ENCODE assay signal across 19 cellular contexts in genomic region chr14:59283380-59283779, GRCh38.
DNase-seq lines count a peak whose midpoint lies in the region; ATAC-seq and TF ChIP-seq lines count a peak whose summit lies in the region.
"Had no signal": no experiment of that assay in that cellular context is flagged by ENCODE, and none has a peak within 500 bp of the region (broad histone marks: within the 10 kb centered on the region; RNA-seq: fewer than 3 reads in every experiment).

No MANE protein-coding gene starts in this region.

- H3K4me1 ChIP-seq in lower lobe of right lung (peaks cover 27% of the 10 kb centered on the region), spleen (no peaks in the 10 kb centered on the region)

- H3K4me1 Mint-ChIP-seq in progenitor cell of endocrine pancreas (ENCODE audit: low read depth): peaks cover 10% of the 10 kb centered on the region

- no peak overlapping the region for H3K4me3 ChIP-seq in lower lobe of right lung
- no peak overlapping the region for H3K4me3 ChIP-seq in spleen
- H3K4me3 ChIP-seq: heart right ventricle, SJSA1, stomach had no signal

- intact Hi-C loops in lower lobe of right lung (cut with DNase I) (no loop called here), spleen (cut with DNase I; ENCODE audit: low total_unique reads) (no loop called here)

- H3K27me3 Mint-ChIP-seq in progenitor cell of endocrine pancreas: no peaks in the 10 kb centered on the region
- H3K27me3 Mint-ChIP-seq: activated CD4-positive, alpha-beta T cell treated with anti-CD3 and anti-CD28 coated beads, Interleukin-2, amount 10 ng/mL, durations not matched to agents 24 days and 14 days had no signal

- no peak overlapping the region for H3K4me3 Mint-ChIP-seq in progenitor cell of endocrine pancreas (ENCODE audit: low read depth)
- H3K4me3 Mint-ChIP-seq: activated CD4-positive, alpha-beta T cell treated with anti-CD3 and anti-CD28 coated beads, Interleukin-2, amount 10 ng/mL, durations not matched to agents 24 days and 14 days had no signal

- TF ChIP-seq CTCF in lower lobe of right lung (IDR thresholded peaks at IDR 0.05) (no peak), progenitor cell of endocrine pancreas (IDR thresholded peaks at IDR 0.05; ENCODE audit: unreplicated experiment) (no peak), spleen (IDR thresholded peaks at IDR 0.05 in 8 of 11, conservative IDR thresholded peaks at IDR 0.05 in 3 of 11) (no peak)

- TF ChIP-seq POLR2A in spleen (IDR thresholded peaks at IDR 0.05): no peak

- H3K9me3 ChIP-seq in lower lobe of right lung (no peaks in the 10 kb centered on the region), spleen (peaks cover 0 to 20% (median 5%) of the 10 kb centered on the region in 8 donors)
- H3K9me3 ChIP-seq: SJSA1, stomach had no signal

- H3K27ac ChIP-seq in epithelial cell of prostate (peak overlapping the region; percentile 92), lower lobe of right lung (no peak overlapping the region), spleen (no peak overlapping the region)
- H3K27ac ChIP-seq: heart right ventricle, parathyroid adenoma, SJSA1, stomach had no signal

- H3K27me3 ChIP-seq in lower lobe of right lung (ENCODE audit: low read depth): no peaks in the 10 kb centered on the region
- no peaks in the 10 kb centered on the region for H3K27me3 ChIP-seq in spleen (replicated peaks in 1 of 7)
- H3K27me3 ChIP-seq: heart right ventricle, SJSA1, stomach had no signal

- peaks cover 36% of the 10 kb centered on the region for H3K36me3 Mint-ChIP-seq in progenitor cell of endocrine pancreas (ENCODE audit: insufficient read depth)

- H3K9me3 Mint-ChIP-seq in progenitor cell of endocrine pancreas (ENCODE audit: low read depth): peaks cover 24% of the 10 kb centered on the region

- peak; percentile 57 for DNase-seq in GM04503 (ENCODE audit: low read depth)
- DNase-seq in NCI-H2107 (lab: John Stamatoyannopoulos, UW): peak; percentile 27
- DNase-seq in epithelial cell of prostate (ENCODE audit: low read depth, low spot score): peak; percentile 77
- DNase-seq in lower lobe of right lung: no peak
- no peak for DNase-seq in progenitor cell of endocrine pancreas (ENCODE audit: low spot score, unreplicated experiment)
- DNase-seq in spleen: no peak
- no peak for DNase-seq in stimulated activated CD4-positive, alpha-beta T cell treated with anti-CD3 and anti-CD28 coated beads, Interleukin-15, amount 100 ng/mL, for 24 hours
- DNase-seq: activated CD4-positive, alpha-beta T cell treated with anti-CD3 and anti-CD28 coated beads, Interleukin-2, amount 10 ng/mL, durations not matched to agents 24 days and 14 days; C1 segment of cervical spinal cord; DND-41; heart right ventricle; left cardiac atrium; NCI-H2171 treated with DMSO at 0.1 percent for 48 hours; stimulated activated CD4-positive, alpha-beta T cell treated with anti-CD3 and anti-CD28 coated beads, Interleukin-12 subunit alpha, Interleukin-12 subunit beta, amount 100 ng/mL, for 4 hours; stomach; T1000 had no signal

- H3K36me3 ChIP-seq in lower lobe of right lung (no peaks in the 10 kb centered on the region), spleen (peaks cover 0 to 7% (median 0%) of the 10 kb centered on the region in 6 donors)
- H3K36me3 ChIP-seq: SJSA1, stomach had no signal

- no peak overlapping the region for H3K27ac Mint-ChIP-seq in progenitor cell of endocrine pancreas
- H3K27ac Mint-ChIP-seq: activated CD4-positive, alpha-beta T cell treated with anti-CD3 and anti-CD28 coated beads, Interleukin-2, amount 10 ng/mL, durations not matched to agents 24 days and 14 days had no signal

- ATAC-seq in lower lobe of right lung: peak; percentile 81 to 87
- no peak for ATAC-seq in HG02588 (IDR thresholded peaks at IDR 0.05; ENCODE audit: unreplicated experiment)

Comparison
In these comparisons a context has a peak if more than half of its experiments do, and no peak if none do; other contexts are left out.
1. DNase-seq: peak in GM04503 (single experiment), NCI-H2107 (single experiment) and epithelial cell of prostate (single experiment); none in lower lobe of right lung (single experiment), progenitor cell of endocrine pancreas (single experiment), spleen (single experiment) and stimulated activated CD4-positive, alpha-beta T cell treated with anti-CD3 and anti-CD28 coated beads, Interleukin-15, amount 100 ng/mL, for 24 hours (single experiment).